ENCODE assay signal across 10 cellular contexts in genomic region chr18:23077493-23078256, GRCh38. TPM values are rescaled to one million over a fixed set of nuclear protein-coding genes. Genes with fewer than 3 reads are reported as not detected.
DNase-seq lines count a peak whose midpoint lies in the region; ATAC-seq and TF ChIP-seq lines count a peak whose summit lies in the region.
"Had no signal": no experiment of that assay in that cellular context is flagged by ENCODE, and none has a peak within 500 bp of the region (broad histone marks: within the 10 kb centered on the region; RNA-seq: fewer than 3 reads in every experiment).

No MANE protein-coding gene starts in this region.

- H3K4me3 Mint-ChIP-seq in GM23338: no peak overlapping the region
- H3K4me3 Mint-ChIP-seq in activated naive CD8-positive, alpha-beta T cell treated with anti-CD3 and anti-CD28 coated beads for 36 hours: no peak overlapping the region
- H3K4me3 Mint-ChIP-seq: central memory CD8-positive, alpha-beta T cell had no signal

- H3K9me2 ChIP-seq in GM23338 (ENCODE audit: insufficient read depth): no peaks in the 10 kb centered on the region

- no peak overlapping the region for H3K27ac Mint-ChIP-seq in GM23338
- no peak overlapping the region for H3K27ac Mint-ChIP-seq in activated naive CD8-positive, alpha-beta T cell treated with anti-CD3 and anti-CD28 coated beads for 36 hours

- H3K27me3 ChIP-seq in BE2C: no peaks in the 10 kb centered on the region
- H3K27me3 ChIP-seq in GM23338 (ENCODE audit: insufficient read depth): no peaks in the 10 kb centered on the region

- no peaks in the 10 kb centered on the region for H3K36me3 Mint-ChIP-seq in GM23338 (ENCODE audit: low read depth)
- H3K36me3 Mint-ChIP-seq in activated naive CD8-positive, alpha-beta T cell treated with anti-CD3 and anti-CD28 coated beads for 36 hours: no peaks in the 10 kb centered on the region

- peak; percentile 19; the same call in 1 of the 2 replicates for TF ChIP-seq CTCF in BE2C (IDR thresholded peaks at IDR 0.05; ENCODE audit: low read depth, low read length)
- peak; percentile 36 to 58 for TF ChIP-seq CTCF in GM23338 (conservative IDR thresholded peaks at IDR 0.05; ENCODE audit: low read depth in 2 of 2)

- no peak for DNase-seq in BE2C
- peak; percentile 36 for DNase-seq in GM23338 (ENCODE audit: low spot score)
- DNase-seq in SW480 (ENCODE audit: low spot score): peak; percentile 36
- DNase-seq in left kidney (ENCODE audit: low read depth, low spot score): peak; percentile 65
- DNase-seq in GDM1 (lab: John Stamatoyannopoulos, UW): no peak
- no peak for DNase-seq in activated naive CD8-positive, alpha-beta T cell treated with anti-CD3 and anti-CD28 coated beads for 36 hours
- DNase-seq in SHP77 treated with DMSO at 0.1 percent for 48 hours (lab: John Stamatoyannopoulos, UW): no peak
- no peak for DNase-seq in NCI-H226

- no peaks in the 10 kb centered on the region for H3K9me3 ChIP-seq in BE2C

- H3K9me3 Mint-ChIP-seq in GM23338: no peaks in the 10 kb centered on the region
- no peaks in the 10 kb centered on the region for H3K9me3 Mint-ChIP-seq in activated naive CD8-positive, alpha-beta T cell treated with anti-CD3 and anti-CD28 coated beads for 36 hours
- H3K9me3 Mint-ChIP-seq: central memory CD8-positive, alpha-beta T cell had no signal

- peak; percentile 61 for ATAC-seq in GM23338

- H3K4me3 ChIP-seq in BE2C (ENCODE audit: low read depth, low read length): no peak overlapping the region
- no peak overlapping the region for H3K4me3 ChIP-seq in GM23338

- no peaks in the 10 kb centered on the region for H3K79me2 ChIP-seq in GM23338 (replicated peaks; ENCODE audit: insufficient read depth)

- no peaks in the 10 kb centered on the region for H3K4me1 ChIP-seq in BE2C
- no peaks in the 10 kb centered on the region for H3K4me1 ChIP-seq in GM23338 (ENCODE audit: insufficient read depth)

- peaks cover 14% of the 10 kb centered on the region for H3K27me3 Mint-ChIP-seq in GM23338 (ENCODE audit: insufficient read depth, low read depth, poor library complexity)
- H3K27me3 Mint-ChIP-seq in activated naive CD8-positive, alpha-beta T cell treated with anti-CD3 and anti-CD28 coated beads for 36 hours: no peaks in the 10 kb centered on the region
- H3K27me3 Mint-ChIP-seq: central memory CD8-positive, alpha-beta T cell had no signal

- H3F3A ChIP-seq in GM23338 (replicated peaks; ENCODE audit: low read depth): no peaks in the 10 kb centered on the region

- H3K4me1 Mint-ChIP-seq in GM23338: no peaks in the 10 kb centered on the region; the same call in 2 of the 3 replicates
- peaks cover 5% of the 10 kb centered on the region for H3K4me1 Mint-ChIP-seq in activated naive CD8-positive, alpha-beta T cell treated with anti-CD3 and anti-CD28 coated beads for 36 hours

- H3K27ac ChIP-seq in GM23338 (ENCODE audit: low read depth): no peak overlapping the region
- H3K27ac ChIP-seq: HL-60 had no signal

- peak overlapping the region; percentile 9 for H2AFZ ChIP-seq in GM23338

- no peak overlapping the region for H3K4me2 ChIP-seq in GM23338

- no peaks in the 10 kb centered on the region for H3K36me3 ChIP-seq in BE2C
- no peaks in the 10 kb centered on the region for H3K36me3 ChIP-seq in GM23338 (ENCODE audit: insufficient read depth)

- no peaks in the 10 kb centered on the region for H4K20me1 ChIP-seq in GM23338 (replicated peaks; ENCODE audit: insufficient read depth)

TF ChIP-seq in GM23338, 12 proteins besides CTCF, POLR2A, EP300 and RAD21:
- TF ChIP-seq NANOG (IDR thresholded peaks at IDR 0.05; ENCODE audit: borderline replicate concordance) (no peak), ZNF114 (CRISPR knock-in tag; IDR thresholded peaks at IDR 0.05) (no peak), ZNF462 (CRISPR knock-in tag; IDR thresholded peaks at IDR 0.05) (no peak)

RNA-seq across cellular contexts. Expression of gene CABLES1, which starts 57.6 kb away (rescaled TPM):
- polyA plus RNA-seq in BE2C (2012; ENCODE audit: insufficient read depth, insufficient read length, low read depth): 18.5 TPM
- 8.8 and 12.4 TPM in 2 replicates for total RNA-seq in GM23338 (2014; rRNA removed; shearing (Covaris generic))
- polyA plus RNA-seq in GM23338 (2016; fragmentation: Nextera tagmentation; extraction: Ambion mirVana): 2.6 and 3.4 TPM in 2 replicates
- total RNA-seq in activated naive CD8-positive, alpha-beta T cell treated with anti-CD3 and anti-CD28 coated beads for 36 hours: 10 to 100 TPM; 10.0 to 11.8 TPM

Comparison
In these comparisons a context has a peak if more than half of its experiments do, and no peak if none do; other contexts are left out.
1. DNase-seq: peak in GM23338 (single experiment), SW480 (single experiment) and left kidney (single experiment); none in BE2C (single experiment), GDM1 (single experiment), activated naive CD8-positive, alpha-beta T cell treated with anti-CD3 and anti-CD28 coated beads for 36 hours (single experiment), SHP77 treated with DMSO at 0.1 percent for 48 hours (single experiment) and NCI-H226 (single experiment).